In genomic region chr16:30096862-30097563, GRCh38 we compare ENCODE assay signal across 8 cellular contexts. TPM values are rescaled to one million over a fixed set of nuclear protein-coding genes. Genes with fewer than 3 reads are reported as not detected.
DNase-seq lines count a peak whose midpoint lies in the region; ATAC-seq and TF ChIP-seq lines count a peak whose summit lies in the region.

No MANE protein-coding gene starts in this region.

- peak overlapping the region; percentile 81 for H3K27ac ChIP-seq in adipose tissue (ENCODE audit: low read depth, low read length)
- peak overlapping the region; percentile 78 to 82 for H3K27ac ChIP-seq in liver (ENCODE audit: low read depth in 1 of 2, low read length in 2 of 2)
- peak overlapping the region; percentile 94 to 98 for H3K27ac ChIP-seq in tibial artery

- H3K4me3 ChIP-seq in liver (ENCODE audit: low read depth in 1 of 3, low read length in 3 of 3) (peak overlapping the region in 1 of 3 donors; percentile 11), tibial artery (peak overlapping the region; percentile 82 to 90)

- H3K36me3 ChIP-seq in liver (ENCODE audit: control insufficient read depth in 4 of 4, insufficient read depth in 3 of 4, low read depth in 1 of 4, low read length in 3 of 4) = peaks cover 0 to 6% (median under 1%) of the 10 kb centered on the region in 4 donors
- peaks cover 11 to 23% (median 16%) of the 10 kb centered on the region in 3 donors for H3K36me3 ChIP-seq in tibial artery

- peak overlapping the region; percentile 67 for H3K4me3 Mint-ChIP-seq in activated CD4-positive, alpha-beta T cell treated with anti-CD3 and anti-CD28 coated beads, Interleukin-2, amount 10 ng/mL, durations not matched to agents 7 days and 5 days

- H3K27me3 Mint-ChIP-seq in activated CD4-positive, alpha-beta T cell treated with anti-CD3 and anti-CD28 coated beads, Interleukin-2, amount 10 ng/mL, durations not matched to agents 7 days and 5 days = no peaks in the 10 kb centered on the region

- H3K27ac Mint-ChIP-seq in activated CD4-positive, alpha-beta T cell treated with anti-CD3 and anti-CD28 coated beads, Interleukin-2, amount 10 ng/mL, durations not matched to agents 7 days and 5 days = peak overlapping the region; percentile 94

- no peak for ATAC-seq in GM21367 (IDR thresholded peaks at IDR 0.05; ENCODE audit: unreplicated experiment)

- no peaks in the 10 kb centered on the region for H3K27me3 ChIP-seq in liver (ENCODE audit: control insufficient read depth in 4 of 4, insufficient read depth in 4 of 4, low read length in 3 of 4)
- H3K27me3 ChIP-seq in tibial artery = no peaks in the 10 kb centered on the region

- peaks cover 41% of the 10 kb centered on the region for H3K4me1 Mint-ChIP-seq in activated CD4-positive, alpha-beta T cell treated with anti-CD3 and anti-CD28 coated beads, Interleukin-2, amount 10 ng/mL, durations not matched to agents 7 days and 5 days

- POLR2A ChIA-PET in activated CD4-positive, alpha-beta T cell treated with anti-CD3 and anti-CD28 coated beads, Interleukin-2, amount 10 ng/mL, durations not matched to agents 7 days and 5 days (lab: Charles Lee) = no interaction called here

- peaks cover 47% of the 10 kb centered on the region for H3K36me3 Mint-ChIP-seq in activated CD4-positive, alpha-beta T cell treated with anti-CD3 and anti-CD28 coated beads, Interleukin-2, amount 10 ng/mL, durations not matched to agents 7 days and 5 days (ENCODE audit: low read depth)

- peaks cover 8 to 24% (median 15%) of the 10 kb centered on the region in 4 donors for H3K4me1 ChIP-seq in liver (ENCODE audit: control insufficient read depth in 4 of 4, insufficient read depth in 4 of 4, low read length in 3 of 4)
- peaks cover 0 to 40% (median 28%) of the 10 kb centered on the region in 4 donors for H3K4me1 ChIP-seq in tibial artery

- TF ChIP-seq CTCF in liver (IDR thresholded peaks at IDR 0.05; ENCODE audit: low read depth, low read length, missing input control) = no peak
- no peak for TF ChIP-seq CTCF in tibial artery (IDR thresholded peaks at IDR 0.05)

- intact Hi-C loops in tibial artery (cut with DNase I; ENCODE audit: low total_unique reads) = loop anchor here (1.0 kb wide), 1 partner anchor 26 kb away; the partner anchor contains the start of gene MAPK3

- no peak overlapping the region for H3K9ac ChIP-seq in liver (ENCODE audit: low read depth in 1 of 2, low read length in 2 of 2)

- CTCF ChIA-PET in activated CD4-positive, alpha-beta T cell treated with anti-CD3 and anti-CD28 coated beads, Interleukin-2, amount 10 ng/mL, durations not matched to agents 7 days and 5 days (lab: Charles Lee) = interaction anchor here (1.0 to 2.3 kb wide), 3 partner anchors 13 to 333 kb away, joined by 3 to 11 read pairs (median 4); partner anchors contain the start of genes DCTPP1 and GDPD3

- H3K9me3 ChIP-seq in liver (ENCODE audit: control insufficient read depth in 4 of 4, low read length in 3 of 4) = peaks cover 0 to 13% (median 2%) of the 10 kb centered on the region in 4 donors
- H3K9me3 ChIP-seq in tibial artery = peaks cover 0 to 9% (median 0%) of the 10 kb centered on the region in 3 donors

- 92 to 97% (median 92%) methylated on average over 18 of the region's 18 CpGs for WGBS in adipose tissue, 3 donors
- WGBS in liver = 96% methylated on average over 18 of the region's 18 CpGs

- no peak for TF ChIP-seq RAD21 in liver (IDR thresholded peaks at IDR 0.05)

- DNase-seq in activated CD4-positive, alpha-beta T cell treated with anti-CD3 and anti-CD28 coated beads, Interleukin-2, amount 10 ng/mL, durations not matched to agents 7 days and 5 days = peak; percentile 26
- DNase-seq in activated CD4-positive, alpha-beta T cell treated with anti-CD3 and anti-CD28 coated beads, Interleukin-2, amount 50 U/mL, for 4 hours = no peak
- DNase-seq in tibial artery (no peak), DMS79 (lab: John Stamatoyannopoulos, UW) (no peak), A172 (ENCODE audit: low spot score) (no peak)

- H3K9me3 Mint-ChIP-seq in activated CD4-positive, alpha-beta T cell treated with anti-CD3 and anti-CD28 coated beads, Interleukin-2, amount 10 ng/mL, durations not matched to agents 7 days and 5 days = peaks cover 26% of the 10 kb centered on the region

TF ChIP-seq in liver, 16 proteins besides CTCF, POLR2A, EP300 and RAD21:
- no peak for TF ChIP-seq SP1 (IDR thresholded peaks at IDR 0.05)

RNA-seq across cellular contexts. Expression of gene YPEL3, which starts 1.0 kb away (rescaled TPM):
- total RNA-seq in activated CD4-positive, alpha-beta T cell treated with anti-CD3 and anti-CD28 coated beads, Interleukin-2, amount 10 ng/mL, durations not matched to agents 7 days and 5 days = 10 to 100 TPM; 50.7 to 55.4 TPM
- polyA plus RNA-seq in adipose tissue (100 to 1,000 TPM in 1 of 3 donors, 10 to 100 TPM in 2; 70.2 to 217 (median 86.0) TPM), liver (10 to 100 TPM; 19.7 to 29.2 TPM)
- total RNA-seq in liver = 10 to 100 TPM; 10.5 to 42.7 TPM
- total RNA-seq in A172 (2014; rRNA removed; shearing (Covaris generic)) = 2.9 and 7.5 TPM in 2 replicates

RNA-seq across cellular contexts. Expression of gene TBX6, which starts 5.3 kb away (rescaled TPM):
- 1 to 10 TPM; 1.2 to 1.7 TPM for total RNA-seq in activated CD4-positive, alpha-beta T cell treated with anti-CD3 and anti-CD28 coated beads, Interleukin-2, amount 10 ng/mL, durations not matched to agents 7 days and 5 days
- polyA plus RNA-seq in adipose tissue (1 to 10 TPM in 1 of 3 donors, under 1 TPM in 2; 0.67 to 1.3 (median 0.73) TPM), liver (under 1 TPM; 0.10 to 0.26 TPM)
- total RNA-seq in liver = under 1 TPM; 0.09 to 0.25 TPM
- total RNA-seq in A172 (2014; rRNA removed; shearing (Covaris generic)) = not detected in 2 replicates

RNA-seq across cellular contexts. Expression of gene GDPD3, which starts 16.3 kb away (rescaled TPM):
- 10 to 100 TPM; 11.8 to 13.2 TPM for total RNA-seq in activated CD4-positive, alpha-beta T cell treated with anti-CD3 and anti-CD28 coated beads, Interleukin-2, amount 10 ng/mL, durations not matched to agents 7 days and 5 days
- polyA plus RNA-seq in adipose tissue = 1 to 10 TPM; 1.2 to 5.6 (median 3.4) TPM
- under 1 TPM; 0.42 to 0.67 TPM for total RNA-seq in liver
- under 1 TPM; 0.43 to 0.71 TPM for polyA plus RNA-seq in liver
- total RNA-seq in A172 (2014; rRNA removed; shearing (Covaris generic)) = 1.8 and 2.8 TPM in 2 replicates

RNA-seq across cellular contexts. Expression of gene PPP4C, which starts 21.2 kb away (rescaled TPM):
- 100 to 1,000 TPM; 129 to 136 TPM for total RNA-seq in activated CD4-positive, alpha-beta T cell treated with anti-CD3 and anti-CD28 coated beads, Interleukin-2, amount 10 ng/mL, durations not matched to agents 7 days and 5 days
- 10 to 100 TPM; 45.7 to 93.1 (median 79.4) TPM for polyA plus RNA-seq in adipose tissue
- 10 to 100 TPM; 49.7 to 68.7 TPM for total RNA-seq in liver
- polyA plus RNA-seq in liver = 10 to 100 TPM; 56.3 to 79.6 TPM
- total RNA-seq in A172 (2014; rRNA removed; shearing (Covaris generic)) = 185 and 215 TPM in 2 replicates

RNA-seq across cellular contexts. Expression of gene MAPK3, which starts 26.0 kb away (rescaled TPM):
- 10 to 100 TPM; 65.4 to 69.2 TPM for total RNA-seq in activated CD4-positive, alpha-beta T cell treated with anti-CD3 and anti-CD28 coated beads, Interleukin-2, amount 10 ng/mL, durations not matched to agents 7 days and 5 days
- polyA plus RNA-seq in adipose tissue (100 to 1,000 TPM in 2 of 3 donors, 10 to 100 TPM in 1; 25.2 to 143 (median 108) TPM), liver (10 to 100 TPM in 1 of 2 donors, 1 to 10 TPM in 1; 7.5 to 18.6 TPM)
- 1 to 10 TPM; 3.7 to 8.7 TPM for total RNA-seq in liver
- 34.4 and 46.6 TPM in 2 replicates for total RNA-seq in A172 (2014; rRNA removed; shearing (Covaris generic))
